Comparison of ENCODE assay signal across 29 cellular contexts in genomic region chrX:18997916-18998315, GRCh38. TPM values are rescaled to one million over a fixed set of nuclear protein-coding genes. Genes with fewer than 3 reads are reported as not detected.
A peak's percentile ranks its signal among the peaks of the same experiment; 100 is the strongest.
DNase-seq lines count a peak whose midpoint lies in the region; ATAC-seq, FAIRE-seq and TF ChIP-seq lines count a peak whose summit lies in the region.
"Had no signal": no experiment of that assay in that cellular context is flagged by ENCODE, and none has a peak within 500 bp of the region (broad histone marks: within the 10 kb centered on the region; RNA-seq: fewer than 3 reads in every experiment).

No MANE protein-coding gene starts in this region.

- WGBS in endodermal cell (ENCODE audit: insufficient coverage in 1 of 2, insufficient read length in 1 of 2), 2 experiments = 50% methylated on average over 4 of the region's 4 CpGs; no CpG with 5 or more reads in 1 of the 2 experiments
- 53 to 74% (median 68%) methylated on average over 4 of the region's 4 CpGs for WGBS in small intestine, 3 donors

- ATAC-seq in HG02642 (IDR thresholded peaks at IDR 0.05; ENCODE audit: poor library complexity, unreplicated experiment) (no peak), HG02870 (IDR thresholded peaks at IDR 0.05; ENCODE audit: unreplicated experiment) (no peak)
- ATAC-seq: activated CD8-positive, alpha-beta memory T cell treated with anti-CD3 and anti-CD28 coated beads, Interleukin-2, amount 10 ng/mL, durations not matched to agents 7 days and 5 days; foreskin keratinocyte; heart right ventricle; left lung; Panc1; stimulated activated naive CD8-positive, alpha-beta T cell treated with anti-CD3 and anti-CD28 coated beads, Interleukin-15, Interleukin-2, amounts not matched to agents 100 U/mL and 50 U/mL, for 24 hours had no signal

- in situ Hi-C loops in ACHN (cut with HindIII; ENCODE audit: low pct_ligation_motif_present, low pct_unique_long_range_greater_than_20kb, low sequenced_read_pairs) = no loop called here
- in situ Hi-C loops in HAP-1 (cut with MboI; ENCODE audit: low sequenced_read_pairs) = no loop called here

- no peak overlapping the region for H3K4me3 ChIP-seq in HAP-1
- no peak overlapping the region for H3K4me3 ChIP-seq in endodermal cell (ENCODE audit: low read length)
- H3K4me3 ChIP-seq in small intestine (ENCODE audit: low read depth in 1 of 2, low read length in 2 of 2) = no peak overlapping the region
- H3K4me3 ChIP-seq: BLaER1 treated with 17β-estradiol and CSF1 and Interleukin-3, amounts not matched to agents 10 nM and 100 nM; heart right ventricle; left lung; testis; uterus had no signal

- H3K9me3 ChIP-seq in HAP-1 (no peaks in the 10 kb centered on the region; the same call in 1 of the 2 replicates), endodermal cell (ENCODE audit: control insufficient read depth, low read length) (no peaks in the 10 kb centered on the region), small intestine (ENCODE audit: control insufficient read depth, low read depth) (no peaks in the 10 kb centered on the region)
- H3K9me3 ChIP-seq: BLaER1 treated with 17β-estradiol and CSF1 and Interleukin-3, amounts not matched to agents 10 nM and 100 nM; Caco-2; heart right ventricle; left lung; testis; uterus had no signal

- FAIRE-seq in small intestine (lab: Jason Lieb, UNC) = no peak
- FAIRE-seq: A204.1 had no signal

- H3K27me3 ChIP-seq in HAP-1 (ENCODE audit: low read depth) = peaks cover 10% of the 10 kb centered on the region; the same call in 1 of the 2 replicates
- no peaks in the 10 kb centered on the region for H3K27me3 ChIP-seq in endodermal cell (ENCODE audit: control insufficient read depth, insufficient read depth, low read length, poor library complexity, severe bottlenecking)
- H3K27me3 ChIP-seq in small intestine (ENCODE audit: control insufficient read depth in 2 of 2, insufficient read depth in 2 of 2, low read length in 2 of 2) = no peaks in the 10 kb centered on the region
- H3K27me3 ChIP-seq: brain microvascular endothelial cell, foreskin keratinocyte, heart right ventricle, testis, uterus had no signal

- no peaks in the 10 kb centered on the region for H3K4me1 ChIP-seq in HAP-1
- H3K4me1 ChIP-seq in endodermal cell (ENCODE audit: control insufficient read depth, insufficient read depth, low read length) = no peaks in the 10 kb centered on the region
- no peaks in the 10 kb centered on the region for H3K4me1 ChIP-seq in small intestine (ENCODE audit: control insufficient read depth in 2 of 2, insufficient read depth in 1 of 2, low read depth in 1 of 2, low read length in 1 of 2)
- H3K4me1 ChIP-seq: BLaER1 treated with 17β-estradiol and CSF1 and Interleukin-3, amounts not matched to agents 10 nM and 100 nM; heart right ventricle; testis; uterus had no signal

- H3K27me3 Mint-ChIP-seq in endodermal cell (ENCODE audit: insufficient read depth) = no peaks in the 10 kb centered on the region
- H3K27me3 Mint-ChIP-seq: activated CD8-positive, alpha-beta memory T cell treated with anti-CD3 and anti-CD28 coated beads, Interleukin-2, amount 10 ng/mL, durations not matched to agents 7 days and 5 days had no signal

- H3K27ac ChIP-seq in endodermal cell (ENCODE audit: low read depth, low read length) (no peak overlapping the region), small intestine (ENCODE audit: low read depth in 1 of 2, low read length in 1 of 2) (no peak overlapping the region)
- H3K27ac ChIP-seq: BLaER1 treated with 17β-estradiol and CSF1 and Interleukin-3, amounts not matched to agents 10 nM and 100 nM; brain microvascular endothelial cell; epithelial cell of prostate; foreskin keratinocyte; heart right ventricle; left lung; testis; uterus had no signal

- no peak for TF ChIP-seq CTCF in endodermal cell (conservative IDR thresholded peaks at IDR 0.05)

- no peak overlapping the region for H3K9ac ChIP-seq in endodermal cell (ENCODE audit: extremely low read depth, low read length, poor library complexity, severe bottlenecking)
- H3K9ac ChIP-seq: BLaER1 treated with 17β-estradiol and CSF1 and Interleukin-3, amounts not matched to agents 10 nM and 100 nM had no signal

- no peak overlapping the region for H3K27ac Mint-ChIP-seq in endodermal cell
- H3K27ac Mint-ChIP-seq: activated CD8-positive, alpha-beta memory T cell treated with anti-CD3 and anti-CD28 coated beads, Interleukin-2, amount 10 ng/mL, durations not matched to agents 7 days and 5 days had no signal

- H3K9me3 Mint-ChIP-seq in endodermal cell = peaks cover 44% of the 10 kb centered on the region

- H3K4me3 Mint-ChIP-seq in endodermal cell = no peak overlapping the region
- H3K4me3 Mint-ChIP-seq: activated CD8-positive, alpha-beta memory T cell treated with anti-CD3 and anti-CD28 coated beads, Interleukin-2, amount 10 ng/mL, durations not matched to agents 7 days and 5 days had no signal

- H3K36me3 ChIP-seq in HAP-1 (replicated peaks) (no peaks in the 10 kb centered on the region), endodermal cell (ENCODE audit: control insufficient read depth, insufficient read depth, low read length) (no peaks in the 10 kb centered on the region), small intestine (ENCODE audit: control insufficient read depth in 2 of 2, insufficient read depth in 2 of 2, low read length in 2 of 2) (no peaks in the 10 kb centered on the region)
- H3K36me3 ChIP-seq: BLaER1 treated with 17β-estradiol and CSF1 and Interleukin-3, amounts not matched to agents 10 nM and 100 nM; brain microvascular endothelial cell; heart right ventricle; left lung; uterus had no signal

- peaks cover 6% of the 10 kb centered on the region for H3K36me3 Mint-ChIP-seq in endodermal cell (ENCODE audit: low read depth)
- H3K36me3 Mint-ChIP-seq: activated CD8-positive, alpha-beta memory T cell treated with anti-CD3 and anti-CD28 coated beads, Interleukin-2, amount 10 ng/mL, durations not matched to agents 7 days and 5 days had no signal

- peak; percentile 22 for DNase-seq in ACHN
- DNase-seq in HAP-1 (ENCODE audit: low spot score in 2 of 2) = peak; percentile 12 to 32
- peak; percentile 54 for DNase-seq in endodermal cell
- DNase-seq in kidney tubule cell (ENCODE audit: low spot score) = peak; percentile 20
- DNase-seq in cerebellar nuclear complex (lab: John Stamatoyannopoulos, UW) = no peak
- no peak for DNase-seq in small intestine
- DNase-seq: activated CD4-positive, alpha-beta T cell treated with anti-CD3 and anti-CD28 coated beads, Interleukin-2, amount 50 U/mL, for 1 hour; activated CD8-positive, alpha-beta memory T cell treated with anti-CD3 and anti-CD28 coated beads, Interleukin-2, amount 10 ng/mL, durations not matched to agents 7 days and 5 days; activated naive CD4-positive, alpha-beta T cell treated with Interleukin-2 at 50 U/mL for 16 hours; activated T-cell treated with anti-CD3 and anti-CD28 coated beads, Interleukin-2, amount 50 U/mL, for 48 hours; brain microvascular endothelial cell; Caco-2; DND-41; foreskin keratinocyte; heart right ventricle; left lung; NCI-H1092 treated with DMSO at 0.1 percent for 48 hours; NCI-H187; NCI-H524; stimulated activated naive CD8-positive, alpha-beta T cell treated with anti-CD3 and anti-CD28 coated beads, Interleukin-15, Interleukin-2, amounts not matched to agents 100 U/mL and 50 U/mL, for 24 hours; T1000; testis; uterus had no signal

- H3K4me1 Mint-ChIP-seq in endodermal cell = no peaks in the 10 kb centered on the region
- H3K4me1 Mint-ChIP-seq: activated CD8-positive, alpha-beta memory T cell treated with anti-CD3 and anti-CD28 coated beads, Interleukin-2, amount 10 ng/mL, durations not matched to agents 7 days and 5 days had no signal

RNA-seq across cellular contexts. Expression of gene PHKA2, which starts 14.0 kb away (rescaled TPM):
- total RNA-seq in endodermal cell = 10 to 100 TPM; 32.5 to 33.0 TPM
- 17.2 TPM for polyA plus RNA-seq in endodermal cell (2013, experiment 1 of 2)
- 16.6 TPM for polyA plus RNA-seq in endodermal cell (2013, experiment 2 of 2)
- 10 to 100 TPM; 16.8 to 25.3 (median 17.6) TPM for polyA plus RNA-seq in small intestine

Comparison
In these comparisons a context has a peak if more than half of its experiments do, and no peak if none do; other contexts are left out.
1. DNase-seq: peak in ACHN (single experiment), HAP-1 (2 of 2), endodermal cell (single experiment) and kidney tubule cell (single experiment); none in cerebellar nuclear complex (0 of 2) and small intestine (single experiment).